Comparison of ENCODE assay signal across 21 cellular contexts in the genomic region with DNA sequence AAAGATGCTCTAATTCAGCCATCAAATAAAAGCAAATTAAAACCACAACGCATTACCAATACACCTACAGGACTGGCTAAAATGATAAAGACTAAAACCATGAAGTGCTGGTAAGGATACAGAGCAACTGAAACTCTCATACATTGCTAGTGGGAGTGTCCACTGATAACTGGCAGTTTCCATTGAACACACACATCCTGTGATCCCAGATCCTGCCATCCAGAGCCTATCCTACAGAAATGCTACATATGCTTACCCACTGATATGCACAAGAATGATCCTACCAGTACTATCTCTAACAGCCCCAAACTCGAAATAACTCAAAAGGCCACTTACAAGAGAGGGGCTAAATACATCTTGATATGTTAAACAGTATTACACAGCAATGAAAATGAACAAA.
DNase-seq lines count a peak whose midpoint lies in the region; FAIRE-seq and TF ChIP-seq lines count a peak whose summit lies in the region.
"Had no signal": no experiment of that assay in that cellular context is flagged by ENCODE, and none has a peak within 500 bp of the region (broad histone marks: within the 10 kb centered on the region; RNA-seq: fewer than 3 reads in every experiment).

No MANE protein-coding gene starts in this region.

- FAIRE-seq in D721Med (lab: Jason Lieb, UNC), result no peak
- FAIRE-seq: A204.1, pancreas had no signal

- no peaks in the 10 kb centered on the region for H3K27me3 Mint-ChIP-seq in activated CD4-positive, alpha-beta T cell treated with anti-CD3 and anti-CD28 coated beads, Interleukin-2, amount 10 ng/mL, durations not matched to agents 24 days and 14 days
- H3K27me3 Mint-ChIP-seq in CD8-positive, alpha-beta memory T cell, result no peaks in the 10 kb centered on the region
- H3K27me3 Mint-ChIP-seq in activated CD4-positive, alpha-beta memory T cell treated with anti-CD3 and anti-CD28 coated beads, Interleukin-2, amount 10 ng/mL, durations not matched to agents 7 days and 5 days, result no peaks in the 10 kb centered on the region
- H3K27me3 Mint-ChIP-seq in glutamatergic neuron (ENCODE audit: unreplicated experiment) (peaks cover 2% of the 10 kb centered on the region), Caco-2 (ENCODE audit: insufficient read depth, unreplicated experiment) (no peaks in the 10 kb centered on the region)
- H3K27me3 Mint-ChIP-seq: B cell, naive B cell had no signal

- intact Hi-C loops in activated CD4-positive, alpha-beta T cell treated with anti-CD3 and anti-CD28 coated beads, Interleukin-2, amount 10 ng/mL, durations not matched to agents 24 days and 14 days (cut with micrococcal nuclease), result no loop called here
- intact Hi-C loops in Caco-2 (cut with micrococcal nuclease; ENCODE audit: unreplicated experiment), result no loop called here

- no peaks in the 10 kb centered on the region for H3K9me3 Mint-ChIP-seq in activated CD4-positive, alpha-beta T cell treated with anti-CD3 and anti-CD28 coated beads, Interleukin-2, amount 10 ng/mL, durations not matched to agents 24 days and 14 days
- peaks cover 0 to 2% (median 0%) of the 10 kb centered on the region in 5 donors for H3K9me3 Mint-ChIP-seq in CD8-positive, alpha-beta memory T cell
- no peaks in the 10 kb centered on the region for H3K9me3 Mint-ChIP-seq in activated CD4-positive, alpha-beta memory T cell treated with anti-CD3 and anti-CD28 coated beads, Interleukin-2, amount 10 ng/mL, durations not matched to agents 7 days and 5 days
- H3K9me3 Mint-ChIP-seq in glutamatergic neuron (ENCODE audit: unreplicated experiment) (peaks cover 13% of the 10 kb centered on the region), Caco-2 (ENCODE audit: unreplicated experiment) (no peaks in the 10 kb centered on the region)
- H3K9me3 Mint-ChIP-seq: endodermal cell had no signal

- CTCF ChIA-PET in CD8-positive, alpha-beta memory T cell (lab: Charles Lee), result no interaction called here
- CTCF ChIA-PET in activated CD4-positive, alpha-beta memory T cell treated with anti-CD3 and anti-CD28 coated beads, Interleukin-2, amount 10 ng/mL, durations not matched to agents 7 days and 5 days (lab: Charles Lee), result interaction anchor here (0.7 kb wide), 1 partner anchor 11 kb away, joined by 3 read pairs; no protein-coding TSS in a partner anchor
- CTCF ChIA-PET in Caco-2 (lab: Charles Lee), result no interaction called here

- no peak for TF ChIP-seq CTCF in glutamatergic neuron (IDR thresholded peaks at IDR 0.05; ENCODE audit: partially characterized antibody, unreplicated experiment)
- TF ChIP-seq CTCF in D721Med (IDR thresholded peaks at IDR 0.05; ENCODE audit: insufficient read depth, missing control alignments), result no peak
- TF ChIP-seq CTCF in Caco-2 (IDR thresholded peaks at IDR 0.05; ENCODE audit: insufficient read depth in 1 of 2, low read depth in 1 of 2, low read length in 1 of 2, severe bottlenecking in 1 of 2, unreplicated experiment in 1 of 2), result no peak

- no peak overlapping the region for H3K4me3 Mint-ChIP-seq in activated CD4-positive, alpha-beta T cell treated with anti-CD3 and anti-CD28 coated beads, Interleukin-2, amount 10 ng/mL, durations not matched to agents 24 days and 14 days
- peak overlapping the region; percentile 89 to 100 (median 94) for H3K4me3 Mint-ChIP-seq in CD8-positive, alpha-beta memory T cell
- H3K4me3 Mint-ChIP-seq in activated CD4-positive, alpha-beta memory T cell treated with anti-CD3 and anti-CD28 coated beads, Interleukin-2, amount 10 ng/mL, durations not matched to agents 7 days and 5 days, result peak overlapping the region; percentile 15
- peak overlapping the region; percentile 1 for H3K4me3 Mint-ChIP-seq in glutamatergic neuron (ENCODE audit: unreplicated experiment)
- no peak overlapping the region for H3K4me3 Mint-ChIP-seq in Caco-2 (ENCODE audit: unreplicated experiment)
- H3K4me3 Mint-ChIP-seq: B cell, endodermal cell, naive B cell had no signal

- peak overlapping the region; percentile 64 for H3K4me3 ChIP-seq in CD8-positive, alpha-beta memory T cell (ENCODE audit: low read length)
- no peak overlapping the region for H3K4me3 ChIP-seq in Caco-2 (ENCODE audit: low read depth, low read length)
- H3K4me3 ChIP-seq: pancreas, sigmoid colon, testis had no signal

- POLR2A ChIA-PET in CD8-positive, alpha-beta memory T cell (lab: Charles Lee), result interaction anchor here (0.6 to 2.1 kb wide), 5 partner anchors 10 to 39 kb away, joined by 3 to 6 read pairs (median 4); no protein-coding TSS in a partner anchor
- POLR2A ChIA-PET in activated CD4-positive, alpha-beta memory T cell treated with anti-CD3 and anti-CD28 coated beads, Interleukin-2, amount 10 ng/mL, durations not matched to agents 7 days and 5 days (lab: Charles Lee), result interaction anchor here (2.0 to 2.6 kb wide), 2 partner anchors 30 to 45 kb away, joined by 7 to 9 read pairs; no protein-coding TSS in a partner anchor
- POLR2A ChIA-PET in Caco-2 (lab: Charles Lee), result no interaction called here

- H3K9me3 ChIP-seq in CD8-positive, alpha-beta memory T cell (ENCODE audit: low read length), result no peaks in the 10 kb centered on the region
- H3K9me3 ChIP-seq in Caco-2, result no peaks in the 10 kb centered on the region
- H3K9me3 ChIP-seq: pancreas, sigmoid colon, testis had no signal

- H3K27ac ChIP-seq in CD8-positive, alpha-beta memory T cell (ENCODE audit: low read depth, low read length), result peak overlapping the region; percentile 70
- H3K27ac ChIP-seq: pancreas, sigmoid colon, testis had no signal

- no peak for DNase-seq in activated CD4-positive, alpha-beta T cell treated with anti-CD3 and anti-CD28 coated beads, Interleukin-2, amount 10 ng/mL, durations not matched to agents 24 days and 14 days
- no peak for DNase-seq in activated CD4-positive, alpha-beta T cell treated with anti-CD3 and anti-CD28 coated beads, Interleukin-2, amount 50 U/mL, for 4 hours
- no peak for DNase-seq in CD8-positive, alpha-beta memory T cell
- no peak for DNase-seq in activated CD4-positive, alpha-beta memory T cell treated with anti-CD3 and anti-CD28 coated beads, Interleukin-2, amount 10 ng/mL, durations not matched to agents 7 days and 5 days
- DNase-seq in glutamatergic neuron, result no peak
- DNase-seq in D721Med (ENCODE audit: insufficient read length, low spot score), result no peak
- no peak for DNase-seq in NCI-H2227 (lab: John Stamatoyannopoulos, UW; ENCODE audit: unreplicated experiment)
- DNase-seq in Caco-2, result no peak
- DNase-seq: activated gamma-delta T cell treated with Interleukin-2 at 50 U/mL for 16 hours, endodermal cell, left colon, mesenchymal stem cell, naive B cell, NCI-H1694 treated with DMSO at 0.1 percent for 48 hours, NCI-H748 treated with DMSO at 0.1 percent for 48 hours, pancreas, SIG-M5, sigmoid colon, testis had no signal

- peaks cover 76% of the 10 kb centered on the region for H3K4me1 ChIP-seq in CD8-positive, alpha-beta memory T cell (ENCODE audit: insufficient read depth, low read length)
- H3K4me1 ChIP-seq in Caco-2, result no peaks in the 10 kb centered on the region
- H3K4me1 ChIP-seq: pancreas had no signal

- H3K27ac Mint-ChIP-seq in activated CD4-positive, alpha-beta T cell treated with anti-CD3 and anti-CD28 coated beads, Interleukin-2, amount 10 ng/mL, durations not matched to agents 24 days and 14 days, result peak overlapping the region; percentile 68
- peak overlapping the region in 7 of 8 donors; percentile 55 to 99 (median 98) for H3K27ac Mint-ChIP-seq in CD8-positive, alpha-beta memory T cell
- H3K27ac Mint-ChIP-seq in activated CD4-positive, alpha-beta memory T cell treated with anti-CD3 and anti-CD28 coated beads, Interleukin-2, amount 10 ng/mL, durations not matched to agents 7 days and 5 days, result peak overlapping the region; percentile 9
- H3K27ac Mint-ChIP-seq in glutamatergic neuron (ENCODE audit: unreplicated experiment), result peak overlapping the region; percentile 60
- H3K27ac Mint-ChIP-seq in Caco-2 (ENCODE audit: unreplicated experiment), result no peak overlapping the region
- H3K27ac Mint-ChIP-seq: B cell, endodermal cell had no signal

- BruUV-seq in Caco-2 (replicated peaks; lab: Mats Ljungman, UMichigan), result no TSS peak

- no peaks in the 10 kb centered on the region for H3K27me3 ChIP-seq in CD8-positive, alpha-beta memory T cell (ENCODE audit: insufficient read depth, low read length, poor library complexity, severe bottlenecking)
- H3K27me3 ChIP-seq in Caco-2 (replicated peaks; ENCODE audit: control insufficient read depth, insufficient read depth, low read length), result no peaks in the 10 kb centered on the region
- H3K27me3 ChIP-seq: pancreas, sigmoid colon, testis had no signal

- H3K36me3 Mint-ChIP-seq in activated CD4-positive, alpha-beta T cell treated with anti-CD3 and anti-CD28 coated beads, Interleukin-2, amount 10 ng/mL, durations not matched to agents 24 days and 14 days (ENCODE audit: low read depth), result peaks cover 43% of the 10 kb centered on the region
- peaks cover 0 to 32% (median 2%) of the 10 kb centered on the region in 3 donors for H3K36me3 Mint-ChIP-seq in CD8-positive, alpha-beta memory T cell
- peaks cover 20% of the 10 kb centered on the region for H3K36me3 Mint-ChIP-seq in activated CD4-positive, alpha-beta memory T cell treated with anti-CD3 and anti-CD28 coated beads, Interleukin-2, amount 10 ng/mL, durations not matched to agents 7 days and 5 days (ENCODE audit: low read depth)
- no peaks in the 10 kb centered on the region for H3K36me3 Mint-ChIP-seq in glutamatergic neuron (ENCODE audit: unreplicated experiment)
- no peaks in the 10 kb centered on the region for H3K36me3 Mint-ChIP-seq in Caco-2 (ENCODE audit: insufficient read depth, unreplicated experiment)
- H3K36me3 Mint-ChIP-seq: naive B cell had no signal

- H3K36me3 ChIP-seq in CD8-positive, alpha-beta memory T cell (ENCODE audit: insufficient read depth, low read length), result no peaks in the 10 kb centered on the region
- no peaks in the 10 kb centered on the region for H3K36me3 ChIP-seq in Caco-2 (ENCODE audit: control insufficient read depth, insufficient read depth, low read length)
- H3K36me3 ChIP-seq: pancreas, sigmoid colon had no signal

- peaks cover 58% of the 10 kb centered on the region for H3K4me1 Mint-ChIP-seq in activated CD4-positive, alpha-beta T cell treated with anti-CD3 and anti-CD28 coated beads, Interleukin-2, amount 10 ng/mL, durations not matched to agents 24 days and 14 days
- H3K4me1 Mint-ChIP-seq in CD8-positive, alpha-beta memory T cell, result peaks cover 0 to 64% (median 55%) of the 10 kb centered on the region in 3 donors
- H3K4me1 Mint-ChIP-seq in activated CD4-positive, alpha-beta memory T cell treated with anti-CD3 and anti-CD28 coated beads, Interleukin-2, amount 10 ng/mL, durations not matched to agents 7 days and 5 days, result peaks cover 60% of the 10 kb centered on the region
- peaks cover 46% of the 10 kb centered on the region for H3K4me1 Mint-ChIP-seq in glutamatergic neuron (ENCODE audit: low read depth, unreplicated experiment)
- no peaks in the 10 kb centered on the region for H3K4me1 Mint-ChIP-seq in Caco-2 (ENCODE audit: low read depth, unreplicated experiment)

Comparison
In these comparisons a context has a peak if more than half of its experiments do, and no peak if none do; other contexts are left out.
1. H3K4me3 Mint-ChIP-seq: peak in CD8-positive, alpha-beta memory T cell (7 of 7), activated CD4-positive, alpha-beta memory T cell treated with anti-CD3 and anti-CD28 coated beads, Interleukin-2, amount 10 ng/mL, durations not matched to agents 7 days and 5 days (single experiment) and glutamatergic neuron (single experiment); none in activated CD4-positive, alpha-beta T cell treated with anti-CD3 and anti-CD28 coated beads, Interleukin-2, amount 10 ng/mL, durations not matched to agents 24 days and 14 days (single experiment) and Caco-2 (single experiment).